In genomic region chrX:133745361-133745760, GRCh38 we compare ENCODE assay signal across 12 cellular contexts.
A peak's percentile ranks its signal among the peaks of the same experiment; 100 is the strongest.
DNase-seq lines count a peak whose midpoint lies in the region; ATAC-seq, FAIRE-seq and TF ChIP-seq lines count a peak whose summit lies in the region.
"Had no signal": no experiment of that assay in that cellular context is flagged by ENCODE, and none has a peak within 500 bp of the region (broad histone marks: within the 10 kb centered on the region; RNA-seq: fewer than 3 reads in every experiment).

No MANE protein-coding gene starts in this region.

- no peak overlapping the region for H3K18ac ChIP-seq in mesenchymal stem cell (ENCODE audit: low read depth in 1 of 2, low read length in 2 of 2)

- H3K4me3 ChIP-seq in PC-3 (ENCODE audit: low read length) = no peak overlapping the region
- no peak overlapping the region for H3K4me3 ChIP-seq in mesenchymal stem cell (ENCODE audit: insufficient read depth in 1 of 2, low read depth in 1 of 2, low read length in 2 of 2)

- intact Hi-C loops in PC-3 (cut with micrococcal nuclease) = no loop called here

- no peak for TF ChIP-seq POLR2A in H54 (IDR thresholded peaks at IDR 0.05; ENCODE audit: low read depth, low read length)

- no peak overlapping the region for H4K8ac ChIP-seq in mesenchymal stem cell (ENCODE audit: low read length)

- H2BK120ac ChIP-seq in mesenchymal stem cell (ENCODE audit: low read depth, low read length) = no peak overlapping the region

- H3K27me3 ChIP-seq in PC-3 (ENCODE audit: low read length) = no peaks in the 10 kb centered on the region
- peaks cover 0 to 21% of the 10 kb centered on the region in 2 experiments for H3K27me3 ChIP-seq in mesenchymal stem cell (ENCODE audit: control insufficient read depth in 1 of 2, insufficient read depth in 1 of 2, low read length in 2 of 2)

- H3K14ac ChIP-seq in mesenchymal stem cell (ENCODE audit: low read length in 2 of 2) = no peak overlapping the region

- peak; percentile 68 for ATAC-seq in stimulated activated naive CD8-positive, alpha-beta T cell treated with anti-CD3 and anti-CD28 coated beads, Interleukin-15, amount 100 ng/mL, for 72 hours
- no peak for ATAC-seq in stimulated activated naive CD8-positive, alpha-beta T cell treated with anti-CD3 and anti-CD28 coated beads, Interleukin-15, Interleukin-2, amounts not matched to agents 100 U/mL and 50 U/mL, for 24 hours
- ATAC-seq in HG02623 (IDR thresholded peaks at IDR 0.05; ENCODE audit: unreplicated experiment) = peak; percentile 70
- peak; percentile 45 for ATAC-seq in PC-3
- no peak for ATAC-seq in HG02840 (IDR thresholded peaks at IDR 0.05; ENCODE audit: low FRiP score, unreplicated experiment)
- ATAC-seq: activated CD4-positive, CD25-positive, alpha-beta regulatory T cell treated with anti-CD3 and anti-CD28 coated beads, Interleukin-2, amount 50 U/mL, for 24 hours had no signal

- no peak overlapping the region for H2BK5ac ChIP-seq in mesenchymal stem cell (ENCODE audit: low read depth, low read length, poor library complexity, severe bottlenecking)

- no peak overlapping the region for H3K27ac Mint-ChIP-seq in stimulated activated naive CD8-positive, alpha-beta T cell treated with anti-CD3 and anti-CD28 coated beads, Interleukin-15, amount 100 ng/mL, for 72 hours

- H3K4me2 ChIP-seq in PC-3 (ENCODE audit: low read length) (no peak overlapping the region), mesenchymal stem cell (ENCODE audit: low read length, poor library complexity, severe bottlenecking) (no peak overlapping the region)

- no TSS peak for BruUV-seq in PC-3 (replicated peaks; lab: Mats Ljungman, UMichigan)

- H3K9ac ChIP-seq in PC-3 (ENCODE audit: low read length) (no peak overlapping the region), mesenchymal stem cell (ENCODE audit: low read length) (no peak overlapping the region)

- H4K91ac ChIP-seq in mesenchymal stem cell (ENCODE audit: low read length) = no peak overlapping the region

- POLR2A ChIA-PET in PC-3 (lab: Charles Lee; ENCODE audit: unreplicated experiment) = no interaction called here

- H3K36me3 ChIP-seq in PC-3 (ENCODE audit: low read depth, low read length) (no peaks in the 10 kb centered on the region), mesenchymal stem cell (ENCODE audit: control insufficient read depth in 1 of 2, insufficient read depth in 2 of 2, low read depth in 1 of 2, low read length in 2 of 2) (no peaks in the 10 kb centered on the region)

- H3K79me1 ChIP-seq in mesenchymal stem cell (replicated peaks; ENCODE audit: low read length, poor library complexity, severe bottlenecking) = no peaks in the 10 kb centered on the region

- no peak overlapping the region for H2BK12ac ChIP-seq in mesenchymal stem cell (ENCODE audit: low read length in 2 of 2)

- H3K4ac ChIP-seq in mesenchymal stem cell (ENCODE audit: low read depth in 1 of 2, low read length in 2 of 2) = no peak overlapping the region

- H2AFZ ChIP-seq in PC-3 (ENCODE audit: low read length) = no peak overlapping the region
- H2AFZ ChIP-seq in mesenchymal stem cell (ENCODE audit: low read depth, low read length) = no peak overlapping the region

- DNase-seq in stimulated activated naive CD8-positive, alpha-beta T cell treated with anti-CD3 and anti-CD28 coated beads, Interleukin-15, amount 100 ng/mL, for 72 hours = no peak
- no peak for DNase-seq in stimulated activated naive CD8-positive, alpha-beta T cell treated with anti-CD3 and anti-CD28 coated beads, Interleukin-15, Interleukin-2, amounts not matched to agents 100 U/mL and 50 U/mL, for 24 hours
- DNase-seq in PC-3 (no peak), Ammon's horn (ENCODE audit: low spot score) (no peak), H54 (ENCODE audit: insufficient read length, low spot score) (no peak), mesenchymal stem cell (no peak)
- DNase-seq: small intestine had no signal

- 0 out of 2 replicates have a peak, but pooled peaks have one; percentile 18 for TF ChIP-seq CTCF in PC-3 (conservative IDR thresholded peaks at IDR 0.05; ENCODE audit: low read depth, low read length)

- H3K9me2 ChIP-seq in PC-3 (replicated peaks; ENCODE audit: low read length) = no peaks in the 10 kb centered on the region

- no peaks in the 10 kb centered on the region for H3K27me3 Mint-ChIP-seq in stimulated activated naive CD8-positive, alpha-beta T cell treated with anti-CD3 and anti-CD28 coated beads, Interleukin-15, amount 100 ng/mL, for 72 hours

- H3K27ac ChIP-seq in PC-3 (ENCODE audit: low read length) = no peak overlapping the region
- no peak overlapping the region for H3K27ac ChIP-seq in mesenchymal stem cell (ENCODE audit: low read length, poor library complexity, severe bottlenecking)
- H3K27ac ChIP-seq: C4-2B had no signal

- no peaks in the 10 kb centered on the region for H3K9me3 Mint-ChIP-seq in stimulated activated naive CD8-positive, alpha-beta T cell treated with anti-CD3 and anti-CD28 coated beads, Interleukin-15, amount 100 ng/mL, for 72 hours

- CTCF ChIA-PET in PC-3 (lab: Charles Lee) = interaction anchor here (1.1 kb wide), 1 partner anchor 47 kb away, joined by 3 read pairs; no protein-coding TSS in a partner anchor

- no peak overlapping the region for H2BK15ac ChIP-seq in mesenchymal stem cell (ENCODE audit: low read depth, poor library complexity, severe bottlenecking)

- peaks cover 40% of the 10 kb centered on the region for H3K4me1 Mint-ChIP-seq in stimulated activated naive CD8-positive, alpha-beta T cell treated with anti-CD3 and anti-CD28 coated beads, Interleukin-15, amount 100 ng/mL, for 72 hours

- H3K9me3 ChIP-seq in PC-3 (ENCODE audit: low read length) (no peaks in the 10 kb centered on the region), mesenchymal stem cell (ENCODE audit: control insufficient read depth, low read length) (no peaks in the 10 kb centered on the region)

- no peaks in the 10 kb centered on the region for H4K20me1 ChIP-seq in PC-3 (ENCODE audit: low read length)

- FAIRE-seq in H54 (lab: Jason Lieb, UNC) = no peak
- FAIRE-seq: frontal cortex, small intestine had no signal

- H3K23ac ChIP-seq in mesenchymal stem cell (ENCODE audit: low read length in 2 of 2) = no peak overlapping the region

- no peak overlapping the region for H2AK5ac ChIP-seq in mesenchymal stem cell (ENCODE audit: low read length, severe bottlenecking)

- H3K4me1 ChIP-seq in PC-3 (ENCODE audit: insufficient read depth, low read length) = no peaks in the 10 kb centered on the region
- no peaks in the 10 kb centered on the region for H3K4me1 ChIP-seq in mesenchymal stem cell (ENCODE audit: control insufficient read depth, insufficient read depth, low read depth, low read length)

- H3K4me3 Mint-ChIP-seq in stimulated activated naive CD8-positive, alpha-beta T cell treated with anti-CD3 and anti-CD28 coated beads, Interleukin-15, amount 100 ng/mL, for 72 hours = no peak overlapping the region

- no peaks in the 10 kb centered on the region for H3F3A ChIP-seq in PC-3 (ENCODE audit: low read length, unreplicated experiment)

- no peaks in the 10 kb centered on the region for H3K79me2 ChIP-seq in PC-3 (ENCODE audit: low read length)

Comparison
In these comparisons a context has a peak if more than half of its experiments do, and no peak if none do; other contexts are left out.
1. ATAC-seq: peak in stimulated activated naive CD8-positive, alpha-beta T cell treated with anti-CD3 and anti-CD28 coated beads, Interleukin-15, amount 100 ng/mL, for 72 hours (single experiment), HG02623 (single experiment) and PC-3 (single experiment); none in stimulated activated naive CD8-positive, alpha-beta T cell treated with anti-CD3 and anti-CD28 coated beads, Interleukin-15, Interleukin-2, amounts not matched to agents 100 U/mL and 50 U/mL, for 24 hours (single experiment) and HG02840 (single experiment).